ENCODE assay signal across 19 cellular contexts in the genomic region with DNA sequence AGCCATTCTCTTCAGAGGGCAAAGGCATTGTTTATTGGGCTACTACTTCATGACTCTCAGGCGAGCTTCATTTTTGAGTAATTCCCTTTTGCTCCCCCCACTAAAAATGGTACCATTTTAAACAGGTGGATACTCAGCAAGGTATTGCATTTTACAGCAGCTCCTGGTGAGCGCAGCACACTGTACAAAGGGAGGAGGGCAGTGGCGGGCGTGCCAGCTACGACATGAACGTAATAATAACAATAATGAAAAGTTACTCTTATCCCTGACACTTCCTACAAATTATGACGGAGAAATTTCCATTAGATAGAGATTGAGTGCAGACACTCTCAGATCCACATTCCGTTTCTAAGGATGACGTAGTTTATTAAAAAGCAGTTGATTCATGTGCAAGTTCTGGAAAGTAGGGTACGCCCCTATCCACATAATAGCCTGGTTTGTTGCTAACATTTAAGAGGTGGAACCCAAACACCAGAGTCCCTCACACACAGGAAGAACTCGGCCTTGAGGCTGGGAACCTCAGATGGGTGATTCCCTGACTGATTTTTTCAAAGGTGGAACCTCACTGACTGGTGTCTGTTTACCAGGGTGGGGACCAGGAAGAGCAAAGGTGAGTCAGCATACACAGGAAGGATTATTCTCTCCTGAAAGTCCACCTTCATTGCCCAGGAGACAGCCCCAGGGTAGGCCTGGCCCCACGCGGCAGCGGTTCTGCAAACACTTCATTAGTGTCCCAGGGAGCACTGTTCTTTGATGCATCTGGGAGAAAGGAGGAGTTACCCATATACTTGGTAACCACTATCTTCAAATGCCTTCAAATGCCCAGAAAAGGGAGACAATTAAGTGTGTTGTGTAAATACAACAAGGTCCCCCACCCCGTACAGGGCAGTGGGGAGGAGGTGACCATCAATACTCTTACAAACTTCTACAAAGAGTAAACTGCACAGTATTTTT.
DNase-seq lines count a peak whose midpoint lies in the region; ATAC-seq and TF ChIP-seq lines count a peak whose summit lies in the region.
"Had no signal": no experiment of that assay in that cellular context is flagged by ENCODE, and none has a peak within 500 bp of the region (broad histone marks: within the 10 kb centered on the region; RNA-seq: fewer than 3 reads in every experiment).

No MANE protein-coding gene starts in this region.

- POLR2A ChIA-PET in Panc1 (lab: Charles Lee): interaction anchor here (0.9 kb wide), 1 partner anchor 24 kb away, joined by 5 read pairs; no protein-coding TSS in a partner anchor

- H3K4me3 Mint-ChIP-seq in GM23338: no peak overlapping the region
- H3K4me3 Mint-ChIP-seq in stimulated activated memory B cell treated with anti-CD40 and anti-IgM and Interleukin-4, amounts not matched to agents 10 μg/mL and 1 μg/mL and 100 μg/mL, for 72 hours: no peak overlapping the region
- H3K4me3 Mint-ChIP-seq: activated B cell treated with CpG ODN at 0.5 μM for 24 hours; central memory CD8-positive, alpha-beta T cell; T-cell had no signal

- H3K27me3 Mint-ChIP-seq in GM23338 (ENCODE audit: insufficient read depth, low read depth, poor library complexity): peaks cover 9% of the 10 kb centered on the region
- H3K27me3 Mint-ChIP-seq in stimulated activated memory B cell treated with anti-CD40 and anti-IgM and Interleukin-4, amounts not matched to agents 10 μg/mL and 1 μg/mL and 100 μg/mL, for 72 hours: no peaks in the 10 kb centered on the region
- H3K27me3 Mint-ChIP-seq: activated B cell treated with CpG ODN at 0.5 μM for 24 hours had no signal

- H3K9me3 Mint-ChIP-seq in GM23338: no peaks in the 10 kb centered on the region
- H3K9me3 Mint-ChIP-seq in stimulated activated memory B cell treated with anti-CD40 and anti-IgM and Interleukin-4, amounts not matched to agents 10 μg/mL and 1 μg/mL and 100 μg/mL, for 72 hours: no peaks in the 10 kb centered on the region
- H3K9me3 Mint-ChIP-seq: activated B cell treated with CpG ODN at 0.5 μM for 24 hours; central memory CD8-positive, alpha-beta T cell; T-cell had no signal

- H2AFZ ChIP-seq in GM23338: no peak overlapping the region
- H2AFZ ChIP-seq in smooth muscle cell (ENCODE audit: low read depth): no peak overlapping the region

- no peaks in the 10 kb centered on the region for H3K9me2 ChIP-seq in GM23338 (ENCODE audit: insufficient read depth)

- H3K9me3 ChIP-seq in Panc1 (ENCODE audit: control insufficient read depth, insufficient read depth, low read depth, low read length) (no peaks in the 10 kb centered on the region), smooth muscle cell (replicated peaks; ENCODE audit: low read depth) (no peaks in the 10 kb centered on the region), spleen (no peaks in the 10 kb centered on the region)
- H3K9me3 ChIP-seq: BE2C, left lung, pancreas had no signal

- intact Hi-C loops in Panc1 (cut with micrococcal nuclease; ENCODE audit: unreplicated experiment): no loop called here
- intact Hi-C loops in spleen (cut with DNase I; ENCODE audit: low total_unique reads): no loop called here

- H3K27ac ChIP-seq in GM23338 (ENCODE audit: low read depth) (no peak overlapping the region), Panc1 (ENCODE audit: low read length) (peak overlapping the region; percentile 75), foreskin keratinocyte (peak overlapping the region; percentile 77), smooth muscle cell (ENCODE audit: low read depth) (peak overlapping the region; percentile 60), spleen (no peak overlapping the region)
- H3K27ac ChIP-seq: HL-60, left lung, pancreas had no signal

- no peak for TF ChIP-seq POLR2A in spleen (IDR thresholded peaks at IDR 0.05)

- H3K4me2 ChIP-seq in GM23338 (no peak overlapping the region), smooth muscle cell (no peak overlapping the region)

- peak overlapping the region; percentile 55; the same call in 1 of the 2 replicates for H3K27ac Mint-ChIP-seq in GM23338
- H3K27ac Mint-ChIP-seq in stimulated activated memory B cell treated with anti-CD40 and anti-IgM and Interleukin-4, amounts not matched to agents 10 μg/mL and 1 μg/mL and 100 μg/mL, for 72 hours: no peak overlapping the region
- H3K27ac Mint-ChIP-seq: activated B cell treated with CpG ODN at 0.5 μM for 24 hours, T-cell had no signal

- TF ChIP-seq CTCF in GM23338 (conservative IDR thresholded peaks at IDR 0.05; ENCODE audit: low read depth in 2 of 2) (no peak), Panc1 (IDR thresholded peaks at IDR 0.05) (no peak), foreskin keratinocyte (conservative IDR thresholded peaks at IDR 0.05) (peak; percentile 26), smooth muscle cell (IDR thresholded peaks at IDR 0.05; ENCODE audit: borderline replicate concordance, insufficient read depth, poor library complexity, severe bottlenecking) (no peak), spleen (IDR thresholded peaks at IDR 0.05 in 8 of 11, conservative IDR thresholded peaks at IDR 0.05 in 3 of 11) (no peak)

- ATAC-seq in GM23338 (no peak), Panc1 (peak; percentile 65), foreskin keratinocyte (peak; percentile 91)
- ATAC-seq in stimulated activated memory B cell treated with anti-CD40 and anti-IgM and Interleukin-4, amounts not matched to agents 10 μg/mL and 1 μg/mL and 100 μg/mL, for 72 hours: no peak
- ATAC-seq: left lung, T-cell had no signal

- in situ Hi-C loops in Panc1 (cut with HindIII; ENCODE audit: low pct_unique_long_range_greater_than_20kb, low sequenced_read_pairs): no loop called here

- peaks cover 6% of the 10 kb centered on the region for H4K20me1 ChIP-seq in GM23338 (replicated peaks; ENCODE audit: insufficient read depth)
- peaks cover 69% of the 10 kb centered on the region for H4K20me1 ChIP-seq in smooth muscle cell (ENCODE audit: low read depth)

- DNase-seq in GM23338 (ENCODE audit: low spot score): no peak
- DNase-seq in Panc1 (ENCODE audit: low read depth, low spot score): no peak
- DNase-seq in foreskin keratinocyte: peak in 1 of 2 donors; percentile 87
- DNase-seq in smooth muscle cell (lab: John Stamatoyannopoulos, UW; ENCODE audit: unreplicated experiment): no peak
- DNase-seq in AG08395 (ENCODE audit: low spot score): no peak
- DNase-seq in spleen: no peak
- DNase-seq: activated B cell treated with CpG ODN at 0.5 μM for 24 hours; amniotic stem cell; BE2C; DMS 273 treated with DMSO at 0.1 percent for 48 hours; KG1; left lung; NCI-H1092 treated with DMSO at 0.1 percent for 48 hours; pancreas; stimulated activated CD4-positive, alpha-beta T cell treated with anti-CD3 and anti-CD28 coated beads, Interleukin-4, amount 100 ng/mL, for 1 hour; T-cell had no signal

- peaks cover 6% of the 10 kb centered on the region; the same call in 1 of the 2 replicates for H3K4me1 ChIP-seq in GM23338 (ENCODE audit: insufficient read depth)
- peaks cover 70% of the 10 kb centered on the region for H3K4me1 ChIP-seq in Panc1 (ENCODE audit: control insufficient read depth, insufficient read depth, low read length)
- peaks cover 45% of the 10 kb centered on the region for H3K4me1 ChIP-seq in foreskin keratinocyte
- no peaks in the 10 kb centered on the region for H3K4me1 ChIP-seq in smooth muscle cell (ENCODE audit: low read depth)
- peaks cover 0 to 10% (median 0%) of the 10 kb centered on the region in 6 donors for H3K4me1 ChIP-seq in spleen
- H3K4me1 ChIP-seq: BE2C, pancreas had no signal

- H3K4me1 Mint-ChIP-seq in GM23338: peaks cover 7% of the 10 kb centered on the region; the same call in 2 of the 3 replicates
- peaks cover 50% of the 10 kb centered on the region for H3K4me1 Mint-ChIP-seq in stimulated activated memory B cell treated with anti-CD40 and anti-IgM and Interleukin-4, amounts not matched to agents 10 μg/mL and 1 μg/mL and 100 μg/mL, for 72 hours
- H3K4me1 Mint-ChIP-seq: central memory CD8-positive, alpha-beta T cell had no signal

- H3K9ac ChIP-seq in smooth muscle cell (ENCODE audit: low read depth): peak overlapping the region; percentile 13

- H3K27me3 ChIP-seq in GM23338 (ENCODE audit: insufficient read depth) (no peaks in the 10 kb centered on the region), Panc1 (ENCODE audit: control insufficient read depth, insufficient read depth, low read length) (no peaks in the 10 kb centered on the region), foreskin keratinocyte (no peaks in the 10 kb centered on the region), smooth muscle cell (ENCODE audit: low read depth) (no peaks in the 10 kb centered on the region), spleen (replicated peaks in 1 of 7) (no peaks in the 10 kb centered on the region)
- H3K27me3 ChIP-seq: left lung, pancreas had no signal

- H3K4me3 ChIP-seq in GM23338 (no peak overlapping the region), Panc1 (ENCODE audit: low read depth in 2 of 2, low read length in 2 of 2) (no peak overlapping the region), smooth muscle cell (no peak overlapping the region), spleen (no peak overlapping the region)
- H3K4me3 ChIP-seq: left lung, pancreas had no signal

- WGBS in smooth muscle cell (ENCODE audit: low lambda C conversion rate): 81% methylated on average over 15 of the region's 15 CpGs
- 89 to 95% (median 92%) methylated on average over 15 of the region's 15 CpGs for WGBS in spleen, 5 donors

- no TSS peak for BruUV-seq in Panc1 (replicated peaks; lab: Mats Ljungman, UMichigan)

- H3K79me2 ChIP-seq in GM23338 (replicated peaks; ENCODE audit: insufficient read depth): peaks cover 46% of the 10 kb centered on the region
- peaks cover 28% of the 10 kb centered on the region for H3K79me2 ChIP-seq in smooth muscle cell (ENCODE audit: low read depth)

- CTCF ChIA-PET in Panc1 (lab: Charles Lee): no interaction called here

- H3K36me3 Mint-ChIP-seq in GM23338 (ENCODE audit: low read depth): no peaks in the 10 kb centered on the region
- H3K36me3 Mint-ChIP-seq in stimulated activated memory B cell treated with anti-CD40 and anti-IgM and Interleukin-4, amounts not matched to agents 10 μg/mL and 1 μg/mL and 100 μg/mL, for 72 hours: peaks cover 16% of the 10 kb centered on the region
- H3K36me3 Mint-ChIP-seq: T-cell had no signal

- H3F3A ChIP-seq in GM23338 (replicated peaks; ENCODE audit: low read depth): no peaks in the 10 kb centered on the region
- no peaks in the 10 kb centered on the region for H3F3A ChIP-seq in smooth muscle cell (ENCODE audit: low read depth)

- H3K36me3 ChIP-seq in GM23338 (ENCODE audit: insufficient read depth) (no peaks in the 10 kb centered on the region), Panc1 (ENCODE audit: control insufficient read depth, insufficient read depth, low read length) (no peaks in the 10 kb centered on the region), smooth muscle cell (ENCODE audit: low read depth) (no peaks in the 10 kb centered on the region), spleen (no peaks in the 10 kb centered on the region)
- H3K36me3 ChIP-seq: BE2C, left lung, pancreas had no signal

TF ChIP-seq in GM23338, 12 proteins besides CTCF, POLR2A, EP300 and RAD21 (continues in another document):
- no peak for TF ChIP-seq JUNB (IDR thresholded peaks at IDR 0.05; ENCODE audit: unreplicated experiment)
- no peak for TF ChIP-seq EZH2 (IDR thresholded peaks at IDR 0.05; ENCODE audit: low read depth, unreplicated experiment)
- TF ChIP-seq STAT1 (IDR thresholded peaks at IDR 0.05; ENCODE audit: unreplicated experiment): no peak

Comparison
In these comparisons a context has a peak if more than half of its experiments do, and no peak if none do; other contexts are left out.
1. ATAC-seq: peak in Panc1 (single experiment) and foreskin keratinocyte (single experiment); none in GM23338 (single experiment) and stimulated activated memory B cell treated with anti-CD40 and anti-IgM and Interleukin-4, amounts not matched to agents 10 μg/mL and 1 μg/mL and 100 μg/mL, for 72 hours (single experiment).
2. H3K27ac ChIP-seq: peak in Panc1 (single experiment), foreskin keratinocyte (single experiment) and smooth muscle cell (single experiment); none in GM23338 (single experiment) and spleen (0 of 8).